7 cellular contexts compared by ENCODE assay signal in genomic region chr3:23806322-23807160, GRCh38. TPM values are rescaled to one million over a fixed set of nuclear protein-coding genes. Genes with fewer than 3 reads are reported as not detected.
DNase-seq lines count a peak whose midpoint lies in the region; ATAC-seq and TF ChIP-seq lines count a peak whose summit lies in the region.

No MANE protein-coding gene starts in this region.

- TF ChIP-seq CTCF in SK-N-SH (IDR thresholded peaks at IDR 0.05) (no peak), kidney epithelial cell (IDR thresholded peaks at IDR 0.05; ENCODE audit: insufficient read depth, low read length, poor library complexity, severe bottlenecking) (no peak)

- H3K27ac ChIP-seq in SK-N-SH (ENCODE audit: low read depth in 2 of 2, low read length in 1 of 2), result peak overlapping the region; percentile 29 to 83; a peak in 3 of 4 replicates

- H3K36me3 Mint-ChIP-seq in central memory CD8-positive, alpha-beta T cell (ENCODE audit: insufficient read depth), result peaks cover 17% of the 10 kb centered on the region
- peaks cover 16% of the 10 kb centered on the region for H3K36me3 Mint-ChIP-seq in stimulated activated memory B cell treated with anti-CD40 and anti-IgM and Interleukin-4, amounts not matched to agents 10 μg/mL and 1 μg/mL and 100 μg/mL, for 72 hours

- TF ChIP-seq EP300 in SK-N-SH (IDR thresholded peaks at IDR 0.05; ENCODE audit: borderline replicate concordance in 1 of 2, low read depth in 1 of 2, low read length in 1 of 2), result no peak

- peak overlapping the region; percentile 95 for H3K4me2 ChIP-seq in SK-N-SH

- peaks cover 8 to 23% of the 10 kb centered on the region in 2 experiments; a peak in 2 of 4 replicates for H3K4me1 ChIP-seq in SK-N-SH (ENCODE audit: control insufficient read depth in 1 of 2, insufficient read depth in 2 of 2, low read depth in 1 of 2, low read length in 1 of 2)

- peaks cover 22% of the 10 kb centered on the region for H3F3A ChIP-seq in SK-N-SH (replicated peaks; ENCODE audit: insufficient read depth)

- peaks cover 56% of the 10 kb centered on the region for H3K4me1 Mint-ChIP-seq in central memory CD8-positive, alpha-beta T cell
- H3K4me1 Mint-ChIP-seq in stimulated activated memory B cell treated with anti-CD40 and anti-IgM and Interleukin-4, amounts not matched to agents 10 μg/mL and 1 μg/mL and 100 μg/mL, for 72 hours, result peaks cover 55% of the 10 kb centered on the region

- H3K4me3 Mint-ChIP-seq in central memory CD8-positive, alpha-beta T cell, result peak overlapping the region; percentile 99
- H3K4me3 Mint-ChIP-seq in stimulated activated memory B cell treated with anti-CD40 and anti-IgM and Interleukin-4, amounts not matched to agents 10 μg/mL and 1 μg/mL and 100 μg/mL, for 72 hours, result peak overlapping the region; percentile 100

- peak overlapping the region; percentile 81 for H3K9ac ChIP-seq in SK-N-SH

- no peak for TF ChIP-seq RAD21 in SK-N-SH (IDR thresholded peaks at IDR 0.05; ENCODE audit: low read length)

- H3K9me2 ChIP-seq in SK-N-SH, result no peaks in the 10 kb centered on the region

- no peaks in the 10 kb centered on the region for H3K9me3 Mint-ChIP-seq in central memory CD8-positive, alpha-beta T cell
- H3K9me3 Mint-ChIP-seq in stimulated activated memory B cell treated with anti-CD40 and anti-IgM and Interleukin-4, amounts not matched to agents 10 μg/mL and 1 μg/mL and 100 μg/mL, for 72 hours, result no peaks in the 10 kb centered on the region

- H4K20me1 ChIP-seq in SK-N-SH (ENCODE audit: insufficient read depth), result peaks cover 5% of the 10 kb centered on the region; the same call in 1 of the 2 replicates

- H3K27ac Mint-ChIP-seq in central memory CD8-positive, alpha-beta T cell (ENCODE audit: low read depth), result peak overlapping the region; percentile 98
- H3K27ac Mint-ChIP-seq in stimulated activated memory B cell treated with anti-CD40 and anti-IgM and Interleukin-4, amounts not matched to agents 10 μg/mL and 1 μg/mL and 100 μg/mL, for 72 hours, result peak overlapping the region; percentile 98

- WGBS in SK-N-SH (ENCODE audit: low lambda C conversion rate), result 2% methylated on average over 31 of the region's 79 CpGs

- H3K9me3 ChIP-seq in SK-N-SH, result no peaks in the 10 kb centered on the region

- no peaks in the 10 kb centered on the region for H3K27me3 Mint-ChIP-seq in central memory CD8-positive, alpha-beta T cell
- no peaks in the 10 kb centered on the region for H3K27me3 Mint-ChIP-seq in stimulated activated memory B cell treated with anti-CD40 and anti-IgM and Interleukin-4, amounts not matched to agents 10 μg/mL and 1 μg/mL and 100 μg/mL, for 72 hours

- DNase-seq in SK-N-SH (peak; percentile 80), kidney epithelial cell (ENCODE audit: low read depth) (no peak), RKO (ENCODE audit: low spot score) (no peak)
- no peak for DNase-seq in central memory CD8-positive, alpha-beta T cell (ENCODE audit: low spot score in 2 of 2)

- peaks cover 28% of the 10 kb centered on the region for H3K79me2 ChIP-seq in SK-N-SH (ENCODE audit: insufficient read depth)

- H3K36me3 ChIP-seq in SK-N-SH (replicated peaks in 1 of 2; ENCODE audit: control insufficient read depth in 1 of 2, insufficient read depth in 2 of 2, low read length in 1 of 2) (peaks cover 8 to 9% of the 10 kb centered on the region in 2 experiments), kidney epithelial cell (ENCODE audit: control insufficient read depth, insufficient read depth, low read length) (no peaks in the 10 kb centered on the region)

- POLR2A ChIA-PET in SK-N-SH (lab: Yijun Ruan, JAX), result interaction anchor here (0.8 to 1.0 kb wide), 2 partner anchors 43 to 158 kb away, joined by 3 read pairs; no protein-coding TSS in a partner anchor

- CTCF ChIA-PET in SK-N-SH (lab: Yijun Ruan, JAX), result interaction anchor here (1.4 kb wide), 1 partner anchor 82 kb away, joined by 4 read pairs; no protein-coding TSS in a partner anchor

- no peak overlapping the region for H2AFZ ChIP-seq in SK-N-SH (ENCODE audit: low read depth)

- H3K27me3 ChIP-seq in SK-N-SH (ENCODE audit: insufficient read depth) (no peaks in the 10 kb centered on the region), kidney epithelial cell (ENCODE audit: control insufficient read depth, insufficient read depth, low read length) (no peaks in the 10 kb centered on the region)

- peak; percentile 2 for ATAC-seq in GM18867 (IDR thresholded peaks at IDR 0.05; ENCODE audit: unreplicated experiment)
- peak; percentile 27 for ATAC-seq in HG02840 (IDR thresholded peaks at IDR 0.05; ENCODE audit: low FRiP score, unreplicated experiment)
- peak; percentile 4 for ATAC-seq in central memory CD8-positive, alpha-beta T cell (replicated peaks; ENCODE audit: extremely low read depth, poor library complexity, severe bottlenecking)
- peak; percentile 52 for ATAC-seq in stimulated activated memory B cell treated with anti-CD40 and anti-IgM and Interleukin-4, amounts not matched to agents 10 μg/mL and 1 μg/mL and 100 μg/mL, for 72 hours

- peak overlapping the region; percentile 73 to 85 for H3K4me3 ChIP-seq in SK-N-SH (ENCODE audit: low read depth in 2 of 2, low read length in 1 of 2)
- H3K4me3 ChIP-seq in kidney epithelial cell (ENCODE audit: low read depth, low read length), result peak overlapping the region; percentile 75

TF ChIP-seq in SK-N-SH, 30 proteins besides CTCF, POLR2A, EP300 and RAD21:
- TF ChIP-seq NRF1 (IDR thresholded peaks at IDR 0.05; ENCODE audit: low read depth, low read length), result no peak
- peak; percentile 67 for TF ChIP-seq MXI1 (IDR thresholded peaks at IDR 0.05; ENCODE audit: low read depth, low read length)
- TF ChIP-seq MAX (IDR thresholded peaks at IDR 0.05; ENCODE audit: low read depth), result 0 out of 2 replicates have a peak, but pooled peaks have one; percentile 10
- TF ChIP-seq CHD2 (IDR thresholded peaks at IDR 0.05; ENCODE audit: low read length, partially characterized antibody), result peak; percentile 26
- no peak for TF ChIP-seq SMC3 (IDR thresholded peaks at IDR 0.05; ENCODE audit: low read depth, low read length)
- TF ChIP-seq POLR2AphosphoS5 (IDR thresholded peaks at IDR 0.05; ENCODE audit: low read depth, low read length), result no peak
- no peak for TF ChIP-seq FOSL2 (IDR thresholded peaks at IDR 0.05; ENCODE audit: borderline replicate concordance, low read depth)
TF ChIP-seq in SK-N-SH: peak in this region for 3.

RNA-seq across cellular contexts. Expression of gene UBE2E1, which starts 0.8 kb away (rescaled TPM):
- polyA plus RNA-seq in SK-N-SH (2012; rRNA removed), result 59.9 and 85.2 TPM in 2 replicates
- polyA plus RNA-seq in SK-N-SH (2012; cell fraction: cytosol; rRNA removed), result 90.1 and 110 TPM in 2 replicates
- 23.7 and 54.6 TPM in 2 replicates for polyA plus RNA-seq in SK-N-SH (2012; cell fraction: nucleus; rRNA removed)
- total RNA-seq in kidney epithelial cell, result 68.4 and 96.5 TPM in 2 replicates

Comparison
In these comparisons a context has a peak if more than half of its experiments do, and no peak if none do; other contexts are left out.
1. ATAC-seq: peak in every context shown above with its lines; median percentile 52 in stimulated activated memory B cell treated with anti-CD40 and anti-IgM and Interleukin-4, amounts not matched to agents 10 μg/mL and 1 μg/mL and 100 μg/mL, for 72 hours; 27 in HG02840; 4 in central memory CD8-positive, alpha-beta T cell; 2 in GM18867.